In genomic region chr9:33708441-33708840, GRCh38 we compare ENCODE assay signal across 28 cellular contexts.
"Had no signal": no experiment of that assay in that cellular context is flagged by ENCODE, and none has a peak within 500 bp of the region (broad histone marks: within the 10 kb centered on the region; RNA-seq: fewer than 3 reads in every experiment).

No MANE protein-coding gene starts in this region.

- H3K36me3 ChIP-seq: neural progenitor cell, ovary, right lobe of liver, sigmoid colon, stomach, thoracic aorta, thyroid gland, transverse colon, upper lobe of right lung, uterus had no signal

- DNase-seq: natural killer cell; occipital lobe; ovary; posterior cingulate gyrus; psoas muscle; right cardiac atrium; right lobe of liver; sigmoid colon; small intestine; stimulated activated CD4-positive, alpha-beta T cell treated with anti-CD3 and anti-CD28 coated beads, Interleukin-15, amount 100 ng/mL, for 24 hours; stimulated activated CD4-positive, alpha-beta T cell treated with anti-CD3 and anti-CD28 coated beads, Interleukin-2, amount 100 ng/mL, for 24 hours; stimulated activated CD4-positive, alpha-beta T cell treated with anti-CD3 and anti-CD28 coated beads, Interleukin-2, amount 100 ng/mL, for 48 hours; stimulated activated CD4-positive, alpha-beta T cell treated with anti-CD3 and anti-CD28 coated beads, Interleukin-4, amount 100 ng/mL, for 24 hours; stimulated activated naive B cell treated with anti-CD40 and anti-IgM and Interleukin-4, amounts not matched to agents 10 μg/mL and 1 μg/mL and 100 μg/mL, for 72 hours; stimulated activated naive CD4-positive, alpha-beta T cell treated with Interleukin-2 at 50 U/mL for 16 hours; stomach; thyroid gland; transverse colon; upper lobe of right lung; uterus had no signal

- H3K4me3 ChIP-seq: neural progenitor cell, ovary, psoas muscle, right lobe of liver, sigmoid colon, stomach, thoracic aorta, thyroid gland, transverse colon, upper lobe of right lung, uterus had no signal

- H3K27ac Mint-ChIP-seq: natural killer cell; nephron; neural progenitor cell; progenitor cell of endocrine pancreas; stimulated activated effector memory CD8-positive, alpha-beta T cell treated with anti-CD3 and anti-CD28 coated beads, Interleukin-12 subunit alpha, Interleukin-12 subunit beta, amount 100 ng/mL, for 72 hours; stimulated activated naive B cell treated with anti-CD40 and anti-IgM and Interleukin-4, amounts not matched to agents 10 μg/mL and 1 μg/mL and 100 μg/mL, for 72 hours; stimulated activated naive CD8-positive, alpha-beta T cell treated with anti-CD3 and anti-CD28 coated beads, Interleukin-15, Interleukin-2, amounts not matched to agents 100 ng/mL and 50 ng/mL, for 24 hours; type B pancreatic cell had no signal

- H3K4me2 ChIP-seq: neural progenitor cell had no signal

- H3K27ac ChIP-seq: neural progenitor cell, ovary, parathyroid adenoma, psoas muscle, right lobe of liver, sigmoid colon, stomach, thoracic aorta, thyroid gland, transverse colon, upper lobe of right lung, uterus had no signal

- H3K27me3 ChIP-seq: neural progenitor cell, ovary, right lobe of liver, sigmoid colon, stomach, thyroid gland, upper lobe of right lung, uterus had no signal

- H3K36me3 Mint-ChIP-seq: natural killer cell; stimulated activated effector memory CD8-positive, alpha-beta T cell treated with anti-CD3 and anti-CD28 coated beads, Interleukin-12 subunit alpha, Interleukin-12 subunit beta, amount 100 ng/mL, for 72 hours; stimulated activated naive B cell treated with anti-CD40 and anti-IgM and Interleukin-4, amounts not matched to agents 10 μg/mL and 1 μg/mL and 100 μg/mL, for 72 hours; type B pancreatic cell had no signal

- H3K27me3 Mint-ChIP-seq: progenitor cell of endocrine pancreas, type B pancreatic cell had no signal

- H3K4me1 ChIP-seq: parathyroid adenoma, psoas muscle, right lobe of liver, sigmoid colon, stomach, thyroid gland, transverse colon, upper lobe of right lung, uterus had no signal

- ATAC-seq: natural killer cell; psoas muscle; right cardiac atrium; right lobe of liver; stimulated activated effector memory CD8-positive, alpha-beta T cell treated with anti-CD3 and anti-CD28 coated beads, Interleukin-12 subunit alpha, Interleukin-12 subunit beta, amount 100 ng/mL, for 72 hours; stimulated activated naive B cell treated with anti-CD40 and anti-IgM and Interleukin-4, amounts not matched to agents 10 μg/mL and 1 μg/mL and 100 μg/mL, for 72 hours; upper lobe of right lung had no signal

- FAIRE-seq: small intestine had no signal

- H2AFZ ChIP-seq: neural progenitor cell, parathyroid adenoma had no signal

- H3K9me3 Mint-ChIP-seq: natural killer cell had no signal

- H3K4me1 Mint-ChIP-seq: natural killer cell; stimulated activated effector memory CD8-positive, alpha-beta T cell treated with anti-CD3 and anti-CD28 coated beads, Interleukin-12 subunit alpha, Interleukin-12 subunit beta, amount 100 ng/mL, for 72 hours; stimulated activated naive B cell treated with anti-CD40 and anti-IgM and Interleukin-4, amounts not matched to agents 10 μg/mL and 1 μg/mL and 100 μg/mL, for 72 hours had no signal

- H3K9me3 ChIP-seq: ovary, psoas muscle, right lobe of liver, sigmoid colon, thoracic aorta, thyroid gland, transverse colon, upper lobe of right lung, uterus had no signal

- H3K4me3 Mint-ChIP-seq: natural killer cell; nephron; neural progenitor cell; stimulated activated effector memory CD8-positive, alpha-beta T cell treated with anti-CD3 and anti-CD28 coated beads, Interleukin-12 subunit alpha, Interleukin-12 subunit beta, amount 100 ng/mL, for 72 hours; stimulated activated naive B cell treated with anti-CD40 and anti-IgM and Interleukin-4, amounts not matched to agents 10 μg/mL and 1 μg/mL and 100 μg/mL, for 72 hours; stimulated activated naive CD8-positive, alpha-beta T cell treated with anti-CD3 and anti-CD28 coated beads, Interleukin-15, Interleukin-2, amounts not matched to agents 100 ng/mL and 50 ng/mL, for 24 hours; type B pancreatic cell had no signal

- H3K9ac ChIP-seq: neural progenitor cell, parathyroid adenoma had no signal

- H3K79me2 ChIP-seq: parathyroid adenoma had no signal
